Comparison of ENCODE assay signal across 1 cellular context in the genomic region with DNA sequence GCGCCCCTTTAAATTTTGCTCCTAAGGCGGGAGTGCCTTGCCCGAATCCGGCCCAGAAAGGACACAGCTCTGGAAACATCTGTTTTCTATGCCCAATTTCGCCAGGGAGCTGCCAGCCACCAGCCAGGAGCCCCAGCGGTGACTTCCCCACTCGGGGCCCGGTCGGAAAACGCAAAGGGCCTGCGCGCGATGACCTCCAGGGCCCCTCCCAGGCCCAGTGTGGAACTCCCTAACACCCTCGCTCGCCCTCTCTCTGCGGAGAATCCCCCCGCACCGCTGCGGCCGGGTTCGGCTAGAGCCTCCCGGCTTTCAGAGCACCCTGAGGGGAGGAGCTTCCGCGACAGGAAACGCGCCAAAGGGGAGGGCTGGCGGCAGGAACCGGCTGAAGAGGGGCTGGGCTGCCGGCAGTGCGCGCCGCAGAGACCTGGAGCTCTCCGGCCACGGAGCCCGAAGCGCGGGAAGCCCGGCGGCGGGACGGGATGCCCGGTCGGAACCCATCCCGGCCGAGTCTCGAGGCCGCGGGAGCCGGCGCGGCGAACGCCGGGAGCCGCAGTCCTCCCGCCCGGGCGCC.
TF ChIP-seq lines count a peak whose summit lies in the region.

No MANE protein-coding gene starts in this region.

TF ChIP-seq in Ishikawa, 13 proteins besides CTCF, POLR2A, EP300 and RAD21 (continued from another document):
- peak; percentile 58 for TF ChIP-seq TAF1 (IDR thresholded peaks at IDR 0.05; ENCODE audit: low read depth)
- TF ChIP-seq NFIC (IDR thresholded peaks at IDR 0.05): no peak
- no peak for TF ChIP-seq FOXM1 (IDR thresholded peaks at IDR 0.05; ENCODE audit: borderline replicate concordance, low read depth)
- no peak for TF ChIP-seq TEAD4 (IDR thresholded peaks at IDR 0.05)
- no peak for TF ChIP-seq CREB1 (IDR thresholded peaks at IDR 0.05; ENCODE audit: low read depth)
- no peak for TF ChIP-seq YY1 (IDR thresholded peaks at IDR 0.05; ENCODE audit: low read depth)
- TF ChIP-seq CEBPB (IDR thresholded peaks at IDR 0.05): no peak
- TF ChIP-seq ZBTB7A (IDR thresholded peaks at IDR 0.05; ENCODE audit: low read depth): peak; percentile 21; the same call in 1 of the 2 replicates
- no peak for TF ChIP-seq EGR1 (IDR thresholded peaks at IDR 0.05)
- no peak; the same call in 1 of the 2 replicates for TF ChIP-seq TCF12 (IDR thresholded peaks at IDR 0.05; ENCODE audit: low read depth)
TF ChIP-seq in Ishikawa: peak in this region for 3.
